8 cellular contexts compared by ENCODE assay signal in genomic region chr11:68839953-68840641, GRCh38. TPM values are rescaled to one million over a fixed set of nuclear protein-coding genes. Genes with fewer than 3 reads are reported as not detected.
DNase-seq lines count a peak whose midpoint lies in the region; ATAC-seq, FAIRE-seq and TF ChIP-seq lines count a peak whose summit lies in the region.

No MANE protein-coding gene starts in this region.

- H3K36me3 Mint-ChIP-seq in Caco-2 (ENCODE audit: insufficient read depth, unreplicated experiment), result peaks cover 16% of the 10 kb centered on the region

- H3K4me1 Mint-ChIP-seq in Caco-2 (ENCODE audit: low read depth, unreplicated experiment), result peaks cover 23% of the 10 kb centered on the region

- no peaks in the 10 kb centered on the region for H3K9me3 Mint-ChIP-seq in Caco-2 (ENCODE audit: unreplicated experiment)

- no peak for TF ChIP-seq CTCF in Caco-2 (IDR thresholded peaks at IDR 0.05; ENCODE audit: insufficient read depth in 1 of 2, low read depth in 1 of 2, low read length in 1 of 2, severe bottlenecking in 1 of 2, unreplicated experiment in 1 of 2)
- no peak for TF ChIP-seq CTCF in dorsolateral prefrontal cortex (IDR thresholded peaks at IDR 0.05 in 54 of 56, conservative IDR thresholded peaks at IDR 0.05 in 2 of 56; ENCODE audit: low read depth in 1 of 56, partially characterized antibody in 56 of 56)

- peaks cover 5% of the 10 kb centered on the region for H3K27me3 Mint-ChIP-seq in Caco-2 (ENCODE audit: insufficient read depth, unreplicated experiment)

- H3K27me3 ChIP-seq in Caco-2 (replicated peaks; ENCODE audit: control insufficient read depth, insufficient read depth, low read length), result 0 out of 2 replicates have a peak, but pooled peaks cover 1% of the 10 kb centered on the region
- no peaks in the 10 kb centered on the region for H3K27me3 ChIP-seq in HAP-1 (ENCODE audit: low read depth)
- H3K27me3 ChIP-seq in dorsolateral prefrontal cortex, result peaks cover 0 to 48% (median 16%) of the 10 kb centered on the region in 45 donors

- TSS peak; percentile 15 for BruUV-seq in Caco-2 (replicated peaks; lab: Mats Ljungman, UMichigan)

- H3K27ac Mint-ChIP-seq in Caco-2 (ENCODE audit: unreplicated experiment), result no peak overlapping the region

- H3K27ac ChIP-seq in SK-N-MC (peak overlapping the region; percentile 82), dorsolateral prefrontal cortex (peak overlapping the region in 58 of 59 donors; percentile 35 to 95 (median 86))

- ATAC-seq in GM21576 (IDR thresholded peaks at IDR 0.05; ENCODE audit: unreplicated experiment) (no peak), left lobe of liver (no peak)

- FAIRE-seq in H54 (lab: Jason Lieb, UNC), result no peak

- H3K9ac ChIP-seq in SK-N-MC (ENCODE audit: insufficient read length), result peak overlapping the region; percentile 78

- H3K36me3 ChIP-seq in Caco-2 (ENCODE audit: control insufficient read depth, insufficient read depth, low read length) (no peaks in the 10 kb centered on the region), HAP-1 (replicated peaks) (peaks cover 2% of the 10 kb centered on the region; the same call in 1 of the 2 replicates), SK-N-MC (ENCODE audit: insufficient read depth, low read length) (peaks cover 10% of the 10 kb centered on the region; the same call in 1 of the 2 replicates)

- CTCF ChIA-PET in Caco-2 (lab: Charles Lee), result no interaction called here

- H3K9me3 ChIP-seq in Caco-2 (no peaks in the 10 kb centered on the region), HAP-1 (no peaks in the 10 kb centered on the region), SK-N-MC (ENCODE audit: low read depth, low read length) (no peaks in the 10 kb centered on the region)

- POLR2A ChIA-PET in Caco-2 (lab: Charles Lee), result interaction anchor here (0.5 kb wide), 1 partner anchor 537 kb away, joined by 7 read pairs; no protein-coding TSS in a partner anchor

- DNase-seq in Caco-2, result no peak
- DNase-seq in HAP-1 (ENCODE audit: low spot score in 2 of 2), result peak; percentile 61 to 68
- no peak for DNase-seq in SK-N-MC (ENCODE audit: low read depth, low spot score)
- DNase-seq in dorsolateral prefrontal cortex, result no peak
- DNase-seq in myocyte (ENCODE audit: low read depth), result peak; percentile 29
- DNase-seq in H54 (ENCODE audit: insufficient read length, low spot score), result no peak
- no peak for DNase-seq in left lobe of liver (ENCODE audit: low spot score)

- TF ChIP-seq POLR2A in H54 (IDR thresholded peaks at IDR 0.05; ENCODE audit: low read depth, low read length), result no peak

- peak overlapping the region; percentile 81 for H3K4me3 Mint-ChIP-seq in Caco-2 (ENCODE audit: unreplicated experiment)

- H3K4me3 ChIP-seq in Caco-2 (ENCODE audit: low read depth, low read length), result no peak overlapping the region
- peak overlapping the region; percentile 70 for H3K4me3 ChIP-seq in HAP-1
- H3K4me3 ChIP-seq in SK-N-MC, result peak overlapping the region; percentile 81
- peak overlapping the region; percentile 43 to 77 (median 67) for H3K4me3 ChIP-seq in dorsolateral prefrontal cortex

- H3K4me1 ChIP-seq in Caco-2 (peaks cover 42% of the 10 kb centered on the region), HAP-1 (peaks cover 33% of the 10 kb centered on the region)

- intact Hi-C loops in Caco-2 (cut with micrococcal nuclease; ENCODE audit: unreplicated experiment) (loop anchor here (1.0 to 5.0 kb wide), 2 partner anchors 17 to 88 kb away; partner anchors contain the start of gene TESMIN), dorsolateral prefrontal cortex (cut with DNase I) (loop anchor here in 1 of 2 donors (5.0 kb wide), 1 partner anchor 52 kb away; no protein-coding TSS in a partner anchor)

- in situ Hi-C loops in HAP-1 (cut with MboI; ENCODE audit: low sequenced_read_pairs), result no loop called here

RNA-seq across cellular contexts. Expression of gene CPT1A, which starts 1.6 kb away (rescaled TPM):
- total RNA-seq in Caco-2 (2022) (5.7 and 6.3 TPM in 2 replicates), dorsolateral prefrontal cortex (10 to 100 TPM; 18.2 to 83.8 (median 32.6) TPM), myocyte (1.9 and 2.8 TPM in 2 replicates), left lobe of liver (56.6 TPM)
- 7.5 TPM for polyA plus RNA-seq in myocyte (2012)

Comparison
In these comparisons a context has a peak if more than half of its experiments do, and no peak if none do; other contexts are left out.
1. DNase-seq: peak in HAP-1 (2 of 2) and myocyte (single experiment); none in Caco-2 (0 of 2), SK-N-MC (single experiment), dorsolateral prefrontal cortex (0 of 10), H54 (single experiment) and left lobe of liver (single experiment).